In genomic region chr3:65044401-65044800, GRCh38 we compare ENCODE assay signal across 5 cellular contexts.
"Had no signal": no experiment of that assay in that cellular context is flagged by ENCODE, and none has a peak within 500 bp of the region (broad histone marks: within the 10 kb centered on the region; RNA-seq: fewer than 3 reads in every experiment).

No MANE protein-coding gene starts in this region.

- DNase-seq: H9, HCEC 1CT, IMR-90 had no signal

- ATAC-seq: GM23338, K562 had no signal

- H3K4me3 ChIP-seq: GM23338, K562 had no signal
